In the genomic region with DNA sequence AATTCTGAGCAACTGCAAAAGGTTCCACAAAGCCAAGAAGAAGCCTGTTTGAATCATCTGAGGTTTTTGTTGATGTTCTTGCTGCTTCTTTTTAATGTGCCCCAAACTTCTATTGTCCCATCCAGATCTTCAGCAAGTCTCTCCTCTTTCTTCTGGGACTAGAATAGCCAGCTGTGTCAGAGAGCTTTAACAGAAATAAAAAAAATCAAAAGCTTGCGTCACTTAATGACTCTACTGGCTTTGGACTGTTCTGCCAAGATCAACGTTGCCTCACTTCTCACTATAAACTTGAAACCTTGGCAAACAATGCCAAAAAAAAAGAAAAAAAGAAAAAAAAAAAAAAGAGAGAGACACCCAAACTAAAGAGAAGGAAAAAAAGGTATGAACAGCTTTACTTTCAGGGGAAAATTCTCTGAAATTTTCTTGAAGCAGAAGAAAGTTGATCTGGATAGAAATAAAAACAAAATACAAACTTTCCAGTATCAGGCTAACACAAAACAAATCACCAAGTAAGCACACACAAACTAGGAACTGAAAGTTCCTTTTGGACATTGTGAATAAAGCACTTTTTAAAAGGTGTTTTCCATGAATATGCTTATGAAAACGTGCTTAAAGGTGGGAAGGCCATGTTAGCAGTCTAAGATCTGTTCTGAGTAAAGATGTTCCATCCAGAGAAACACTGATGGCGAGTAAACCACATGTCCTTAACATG, we compare ENCODE assay signal across 1 cellular context.
TF ChIP-seq lines count a peak whose summit lies in the region.

No MANE protein-coding gene starts in this region.

TF ChIP-seq in GM23338, 12 proteins besides CTCF, POLR2A, EP300 and RAD21:
- TF ChIP-seq, protein P1, sequence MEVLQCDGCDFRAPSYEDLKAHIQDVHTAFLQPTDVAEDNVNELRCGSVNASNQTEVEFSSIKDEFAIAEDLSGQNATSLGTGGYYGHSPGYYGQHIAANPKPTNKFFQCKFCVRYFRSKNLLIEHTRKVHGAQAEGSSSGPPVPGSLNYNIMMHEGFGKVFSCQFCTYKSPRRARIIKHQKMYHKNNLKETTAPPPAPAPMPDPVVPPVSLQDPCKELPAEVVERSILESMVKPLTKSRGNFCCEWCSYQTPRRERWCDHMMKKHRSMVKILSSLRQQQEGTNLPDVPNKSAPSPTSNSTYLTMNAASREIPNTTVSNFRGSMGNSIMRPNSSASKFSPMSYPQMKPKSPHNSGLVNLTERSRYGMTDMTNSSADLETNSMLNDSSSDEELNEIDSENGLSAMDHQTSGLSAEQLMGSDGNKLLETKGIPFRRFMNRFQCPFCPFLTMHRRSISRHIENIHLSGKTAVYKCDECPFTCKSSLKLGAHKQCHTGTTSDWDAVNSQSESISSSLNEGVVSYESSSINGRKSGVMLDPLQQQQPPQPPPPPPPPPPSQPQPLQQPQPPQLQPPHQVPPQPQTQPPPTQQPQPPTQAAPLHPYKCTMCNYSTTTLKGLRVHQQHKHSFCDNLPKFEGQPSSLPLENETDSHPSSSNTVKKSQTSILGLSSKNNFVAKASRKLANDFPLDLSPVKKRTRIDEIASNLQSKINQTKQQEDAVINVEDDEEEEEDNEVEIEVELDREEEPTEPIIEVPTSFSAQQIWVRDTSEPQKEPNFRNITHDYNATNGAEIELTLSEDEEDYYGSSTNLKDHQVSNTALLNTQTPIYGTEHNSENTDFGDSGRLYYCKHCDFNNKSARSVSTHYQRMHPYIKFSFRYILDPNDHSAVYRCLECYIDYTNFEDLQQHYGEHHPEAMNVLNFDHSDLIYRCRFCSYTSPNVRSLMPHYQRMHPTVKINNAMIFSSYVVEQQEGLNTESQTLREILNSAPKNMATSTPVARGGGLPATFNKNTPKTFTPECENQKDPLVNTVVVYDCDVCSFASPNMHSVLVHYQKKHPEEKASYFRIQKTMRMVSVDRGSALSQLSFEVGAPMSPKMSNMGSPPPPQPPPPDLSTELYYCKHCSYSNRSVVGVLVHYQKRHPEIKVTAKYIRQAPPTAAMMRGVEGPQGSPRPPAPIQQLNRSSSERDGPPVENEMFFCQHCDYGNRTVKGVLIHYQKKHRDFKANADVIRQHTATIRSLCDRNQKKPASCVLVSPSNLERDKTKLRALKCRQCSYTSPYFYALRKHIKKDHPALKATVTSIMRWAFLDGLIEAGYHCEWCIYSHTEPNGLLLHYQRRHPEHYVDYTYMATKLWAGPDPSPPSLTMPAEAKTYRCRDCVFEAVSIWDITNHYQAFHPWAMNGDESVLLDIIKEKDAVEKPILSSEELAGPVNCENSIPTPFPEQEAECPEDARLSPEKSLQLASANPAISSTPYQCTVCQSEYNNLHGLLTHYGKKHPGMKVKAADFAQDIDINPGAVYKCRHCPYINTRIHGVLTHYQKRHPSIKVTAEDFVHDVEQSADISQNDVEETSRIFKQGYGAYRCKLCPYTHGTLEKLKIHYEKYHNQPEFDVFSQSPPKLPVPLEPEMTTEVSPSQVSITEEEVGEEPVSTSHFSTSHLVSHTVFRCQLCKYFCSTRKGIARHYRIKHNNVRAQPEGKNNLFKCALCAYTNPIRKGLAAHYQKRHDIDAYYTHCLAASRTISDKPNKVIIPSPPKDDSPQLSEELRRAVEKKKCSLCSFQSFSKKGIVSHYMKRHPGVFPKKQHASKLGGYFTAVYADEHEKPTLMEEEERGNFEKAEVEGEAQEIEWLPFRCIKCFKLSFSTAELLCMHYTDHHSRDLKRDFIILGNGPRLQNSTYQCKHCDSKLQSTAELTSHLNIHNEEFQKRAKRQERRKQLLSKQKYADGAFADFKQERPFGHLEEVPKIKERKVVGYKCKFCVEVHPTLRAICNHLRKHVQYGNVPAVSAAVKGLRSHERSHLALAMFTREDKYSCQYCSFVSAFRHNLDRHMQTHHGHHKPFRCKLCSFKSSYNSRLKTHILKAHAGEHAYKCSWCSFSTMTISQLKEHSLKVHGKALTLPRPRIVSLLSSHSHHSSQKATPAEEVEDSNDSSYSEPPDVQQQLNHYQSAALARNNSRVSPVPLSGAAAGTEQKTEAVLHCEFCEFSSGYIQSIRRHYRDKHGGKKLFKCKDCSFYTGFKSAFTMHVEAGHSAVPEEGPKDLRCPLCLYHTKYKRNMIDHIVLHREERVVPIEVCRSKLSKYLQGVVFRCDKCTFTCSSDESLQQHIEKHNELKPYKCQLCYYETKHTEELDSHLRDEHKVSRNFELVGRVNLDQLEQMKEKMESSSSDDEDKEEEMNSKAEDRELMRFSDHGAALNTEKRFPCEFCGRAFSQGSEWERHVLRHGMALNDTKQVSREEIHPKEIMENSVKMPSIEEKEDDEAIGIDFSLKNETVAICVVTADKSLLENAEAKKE (CRISPR knock-in tag; IDR thresholded peaks at IDR 0.05), result no peak
- TF ChIP-seq EZH2 (IDR thresholded peaks at IDR 0.05; ENCODE audit: low read depth, unreplicated experiment), result no peak
- TF ChIP-seq, protein P2, sequence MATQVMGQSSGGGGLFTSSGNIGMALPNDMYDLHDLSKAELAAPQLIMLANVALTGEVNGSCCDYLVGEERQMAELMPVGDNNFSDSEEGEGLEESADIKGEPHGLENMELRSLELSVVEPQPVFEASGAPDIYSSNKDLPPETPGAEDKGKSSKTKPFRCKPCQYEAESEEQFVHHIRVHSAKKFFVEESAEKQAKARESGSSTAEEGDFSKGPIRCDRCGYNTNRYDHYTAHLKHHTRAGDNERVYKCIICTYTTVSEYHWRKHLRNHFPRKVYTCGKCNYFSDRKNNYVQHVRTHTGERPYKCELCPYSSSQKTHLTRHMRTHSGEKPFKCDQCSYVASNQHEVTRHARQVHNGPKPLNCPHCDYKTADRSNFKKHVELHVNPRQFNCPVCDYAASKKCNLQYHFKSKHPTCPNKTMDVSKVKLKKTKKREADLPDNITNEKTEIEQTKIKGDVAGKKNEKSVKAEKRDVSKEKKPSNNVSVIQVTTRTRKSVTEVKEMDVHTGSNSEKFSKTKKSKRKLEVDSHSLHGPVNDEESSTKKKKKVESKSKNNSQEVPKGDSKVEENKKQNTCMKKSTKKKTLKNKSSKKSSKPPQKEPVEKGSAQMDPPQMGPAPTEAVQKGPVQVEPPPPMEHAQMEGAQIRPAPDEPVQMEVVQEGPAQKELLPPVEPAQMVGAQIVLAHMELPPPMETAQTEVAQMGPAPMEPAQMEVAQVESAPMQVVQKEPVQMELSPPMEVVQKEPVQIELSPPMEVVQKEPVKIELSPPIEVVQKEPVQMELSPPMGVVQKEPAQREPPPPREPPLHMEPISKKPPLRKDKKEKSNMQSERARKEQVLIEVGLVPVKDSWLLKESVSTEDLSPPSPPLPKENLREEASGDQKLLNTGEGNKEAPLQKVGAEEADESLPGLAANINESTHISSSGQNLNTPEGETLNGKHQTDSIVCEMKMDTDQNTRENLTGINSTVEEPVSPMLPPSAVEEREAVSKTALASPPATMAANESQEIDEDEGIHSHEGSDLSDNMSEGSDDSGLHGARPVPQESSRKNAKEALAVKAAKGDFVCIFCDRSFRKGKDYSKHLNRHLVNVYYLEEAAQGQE (IDR thresholded peaks at IDR 0.05; ENCODE audit: unreplicated experiment), result no peak
- TF ChIP-seq POLR2AphosphoS5 (IDR thresholded peaks at IDR 0.05; ENCODE audit: low read depth), result no peak
- no peak for TF ChIP-seq ZNF331 (CRISPR knock-in tag; IDR thresholded peaks at IDR 0.05; ENCODE audit: low read depth)
- TF ChIP-seq ZNF114 (CRISPR knock-in tag; IDR thresholded peaks at IDR 0.05), result no peak
- no peak for TF ChIP-seq NANOG (IDR thresholded peaks at IDR 0.05; ENCODE audit: borderline replicate concordance)
- TF ChIP-seq, protein P3, sequence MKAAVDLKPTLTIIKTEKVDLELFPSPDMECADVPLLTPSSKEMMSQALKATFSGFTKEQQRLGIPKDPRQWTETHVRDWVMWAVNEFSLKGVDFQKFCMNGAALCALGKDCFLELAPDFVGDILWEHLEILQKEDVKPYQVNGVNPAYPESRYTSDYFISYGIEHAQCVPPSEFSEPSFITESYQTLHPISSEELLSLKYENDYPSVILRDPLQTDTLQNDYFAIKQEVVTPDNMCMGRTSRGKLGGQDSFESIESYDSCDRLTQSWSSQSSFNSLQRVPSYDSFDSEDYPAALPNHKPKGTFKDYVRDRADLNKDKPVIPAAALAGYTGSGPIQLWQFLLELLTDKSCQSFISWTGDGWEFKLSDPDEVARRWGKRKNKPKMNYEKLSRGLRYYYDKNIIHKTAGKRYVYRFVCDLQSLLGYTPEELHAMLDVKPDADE (IDR thresholded peaks at IDR 0.05), result no peak
- TF ChIP-seq JUNB (IDR thresholded peaks at IDR 0.05; ENCODE audit: unreplicated experiment), result no peak
- no peak for TF ChIP-seq EZH2phosphoT487 (IDR thresholded peaks at IDR 0.05; ENCODE audit: unreplicated experiment)
- no peak for TF ChIP-seq STAT1 (IDR thresholded peaks at IDR 0.05; ENCODE audit: unreplicated experiment)
- TF ChIP-seq CREB1 (CRISPR knock-in tag; IDR thresholded peaks at IDR 0.05; ENCODE audit: low read depth), result no peak
